7 cellular contexts compared by ENCODE assay signal in the genomic region with DNA sequence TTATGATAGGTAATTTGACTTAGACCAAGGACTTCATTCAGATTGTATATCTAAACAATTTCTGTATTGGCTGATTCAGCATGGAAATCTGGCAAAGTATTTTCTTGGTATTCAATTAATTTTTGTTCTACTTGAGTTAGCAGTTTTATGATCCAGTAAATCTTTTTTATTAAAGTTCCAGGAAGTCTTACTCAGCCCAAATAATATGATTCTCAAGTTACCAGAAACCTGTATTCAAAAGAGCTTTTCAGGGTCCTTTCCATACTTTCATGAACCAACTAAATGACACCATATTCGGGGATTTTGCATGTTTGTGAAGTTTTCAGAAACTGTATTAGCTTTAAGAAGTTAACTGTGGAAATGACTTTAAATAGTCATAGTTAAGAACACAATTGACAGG.
"Had no signal": no experiment of that assay in that cellular context is flagged by ENCODE, and none has a peak within 500 bp of the region (broad histone marks: within the 10 kb centered on the region; RNA-seq: fewer than 3 reads in every experiment).

No MANE protein-coding gene starts in this region.

- H3K27ac ChIP-seq: HL-60 had no signal

- ATAC-seq: GM23338, HepG2 had no signal

- H3K4me3 ChIP-seq: GM23338 had no signal

- H3K4me2 ChIP-seq: GM23338 had no signal

- FAIRE-seq: H1, H54, HepG2 had no signal

- H2AFZ ChIP-seq: GM23338 had no signal

- DNase-seq: H9, HCEC 1CT had no signal
